In the genomic region with DNA sequence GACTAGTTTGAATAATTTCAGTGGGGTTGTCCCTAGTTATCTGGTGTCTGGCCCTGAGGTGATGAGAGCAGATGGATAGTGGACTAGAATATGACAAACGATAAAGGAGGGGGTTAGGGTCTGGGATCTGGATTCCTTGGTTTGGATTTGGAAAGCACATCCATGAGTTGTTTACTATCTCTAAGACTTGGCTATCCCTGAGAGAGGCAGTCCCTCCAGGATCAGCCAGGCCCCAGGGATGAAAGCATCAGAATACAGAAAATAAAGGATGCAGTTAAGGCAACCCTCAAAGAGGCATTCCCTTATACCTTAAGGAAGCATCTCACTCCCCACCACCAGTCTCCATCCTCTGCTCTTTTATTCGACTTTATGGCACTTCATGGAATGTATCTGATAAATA, we compare ENCODE assay signal across 23 cellular contexts.
DNase-seq lines count a peak whose midpoint lies in the region; ATAC-seq and TF ChIP-seq lines count a peak whose summit lies in the region.
"Had no signal": no experiment of that assay in that cellular context is flagged by ENCODE, and none has a peak within 500 bp of the region (broad histone marks: within the 10 kb centered on the region; RNA-seq: fewer than 3 reads in every experiment).

No MANE protein-coding gene starts in this region.

- H3K36me3 ChIP-seq in heart left ventricle (no peaks in the 10 kb centered on the region), right atrium auricular region (no peaks in the 10 kb centered on the region), KMS-11 (ENCODE audit: insufficient read depth) (no peaks in the 10 kb centered on the region)
- H3K36me3 ChIP-seq: BE2C; BLaER1 treated with 17β-estradiol and CSF1 and Interleukin-3, amounts not matched to agents 10 nM and 100 nM had no signal

- H3K9me3 Mint-ChIP-seq in chondrocyte (ENCODE audit: low read depth) (peaks cover 14% of the 10 kb centered on the region), osteocyte (ENCODE audit: unreplicated experiment) (peaks cover 14% of the 10 kb centered on the region)

- H3K27ac Mint-ChIP-seq in chondrocyte (ENCODE audit: unreplicated experiment): peak overlapping the region; percentile 53
- peak overlapping the region; percentile 54 for H3K27ac Mint-ChIP-seq in osteocyte (ENCODE audit: unreplicated experiment)
- H3K27ac Mint-ChIP-seq: CD4-positive, alpha-beta T cell; CD8-positive, alpha-beta memory T cell had no signal

- H3K4me3 Mint-ChIP-seq in chondrocyte (ENCODE audit: unreplicated experiment) (no peak overlapping the region), osteocyte (ENCODE audit: unreplicated experiment) (no peak overlapping the region)
- H3K4me3 Mint-ChIP-seq: CD14-positive monocyte; CD4-positive, alpha-beta T cell; CD8-positive, alpha-beta memory T cell had no signal

- TF ChIP-seq CTCF in heart left ventricle (IDR thresholded peaks at IDR 0.05): no peak
- no peak for TF ChIP-seq CTCF in right atrium auricular region (IDR thresholded peaks at IDR 0.05)
- TF ChIP-seq CTCF in KMS-11 (conservative IDR thresholded peaks at IDR 0.05; ENCODE audit: low read depth, low read length): no peak
- TF ChIP-seq CTCF in chondrocyte (IDR thresholded peaks at IDR 0.05): no peak
- no peak for TF ChIP-seq CTCF in osteocyte (IDR thresholded peaks at IDR 0.05)

- H3K9ac ChIP-seq in KMS-11: no peak overlapping the region
- H3K9ac ChIP-seq: BLaER1 treated with 17β-estradiol and CSF1 and Interleukin-3, amounts not matched to agents 10 nM and 100 nM; GM23248 had no signal

- H3K27ac ChIP-seq in heart left ventricle (peak overlapping the region in 9 of 12 donors; percentile 4 to 63 (median 31)), right atrium auricular region (no peak overlapping the region), KMS-11 (no peak overlapping the region; the same call in 1 of the 2 replicates)
- H3K27ac ChIP-seq: A549; BLaER1 treated with 17β-estradiol and CSF1 and Interleukin-3, amounts not matched to agents 10 nM and 100 nM; GM23248 had no signal

- H3K4me1 Mint-ChIP-seq in chondrocyte (ENCODE audit: low read depth) (peaks cover 15% of the 10 kb centered on the region), osteocyte (ENCODE audit: unreplicated experiment) (peaks cover 14% of the 10 kb centered on the region)
- H3K4me1 Mint-ChIP-seq: CD8-positive, alpha-beta memory T cell had no signal

- H3K4me3 ChIP-seq in heart left ventricle: no peak overlapping the region
- no peak overlapping the region for H3K4me3 ChIP-seq in right atrium auricular region
- H3K4me3 ChIP-seq in KMS-11 (IDR thresholded peaks at IDR 0.05; ENCODE audit: insufficient read depth, low read depth, low read length): no peak overlapping the region
- H3K4me3 ChIP-seq: A549; BLaER1 treated with 17β-estradiol and CSF1 and Interleukin-3, amounts not matched to agents 10 nM and 100 nM; GM23248 had no signal

- peaks cover 0 to 6% (median under 1%) of the 10 kb centered on the region in 12 donors for H3K4me1 ChIP-seq in heart left ventricle
- peaks cover 0 to under 1% of the 10 kb centered on the region in 2 donors for H3K4me1 ChIP-seq in right atrium auricular region
- H3K4me1 ChIP-seq in KMS-11 (ENCODE audit: low read depth, poor library complexity, severe bottlenecking): peaks cover 23% of the 10 kb centered on the region
- H3K4me1 ChIP-seq: A549; BE2C; BLaER1 treated with 17β-estradiol and CSF1 and Interleukin-3, amounts not matched to agents 10 nM and 100 nM had no signal

- H3K79me2 ChIP-seq in KMS-11 (ENCODE audit: insufficient read depth, low read depth): no peaks in the 10 kb centered on the region

- H2AFZ ChIP-seq in KMS-11 (ENCODE audit: low read depth): no peak overlapping the region; the same call in 1 of the 2 replicates
- H2AFZ ChIP-seq: GM23248 had no signal

- DNase-seq in heart left ventricle: no peak
- no peak for DNase-seq in right atrium auricular region (ENCODE audit: low spot score)
- DNase-seq in chondrocyte (ENCODE audit: low spot score): no peak
- DNase-seq in osteocyte (ENCODE audit: extremely low spot score, unreplicated experiment): no peak
- DNase-seq: 8988T; ACHN; AML-193; BE2C; CD4-positive, alpha-beta T cell; CD8-positive, alpha-beta memory T cell; DMS 273 treated with DMSO at 0.1 percent for 48 hours; DMS53; DMS79 treated with DMSO at 0.1 percent for 48 hours; GF-D8; GM23248; H7; HCEC 1CT had no signal

- no peaks in the 10 kb centered on the region for H3K36me3 Mint-ChIP-seq in chondrocyte (ENCODE audit: low read depth)
- H3K36me3 Mint-ChIP-seq in osteocyte (ENCODE audit: unreplicated experiment): peaks cover 6% of the 10 kb centered on the region
- H3K36me3 Mint-ChIP-seq: CD14-positive monocyte; CD8-positive, alpha-beta memory T cell had no signal

- H3K27me3 ChIP-seq in heart left ventricle (no peaks in the 10 kb centered on the region), right atrium auricular region (no peaks in the 10 kb centered on the region), KMS-11 (ENCODE audit: insufficient read depth, low read depth) (no peaks in the 10 kb centered on the region)
- H3K27me3 ChIP-seq: BLaER1 treated with 17β-estradiol and CSF1 and Interleukin-3, amounts not matched to agents 10 nM and 100 nM had no signal

- no peak for TF ChIP-seq POLR2A in heart left ventricle (IDR thresholded peaks at IDR 0.05)

- ATAC-seq in heart left ventricle (peak in 2 of 4 donors; percentile 34 to 51), GM18517 (IDR thresholded peaks at IDR 0.05; ENCODE audit: unreplicated experiment) (no peak), HG03280 (IDR thresholded peaks at IDR 0.05; ENCODE audit: unreplicated experiment) (no peak)
- ATAC-seq: A549 had no signal

- no peaks in the 10 kb centered on the region for H4K20me1 ChIP-seq in KMS-11 (ENCODE audit: insufficient read depth)
- H4K20me1 ChIP-seq: BLaER1 treated with 17β-estradiol and CSF1 and Interleukin-3, amounts not matched to agents 10 nM and 100 nM had no signal

- peaks cover 0 to 4% (median 0%) of the 10 kb centered on the region in 12 donors for H3K9me3 ChIP-seq in heart left ventricle
- H3K9me3 ChIP-seq in right atrium auricular region: no peaks in the 10 kb centered on the region
- H3K9me3 ChIP-seq: A549; BE2C; BLaER1 treated with 17β-estradiol and CSF1 and Interleukin-3, amounts not matched to agents 10 nM and 100 nM had no signal

- intact Hi-C loops in heart left ventricle (cut with DNase I): loop anchor here in 5 of 10 donors (5.0 to 10.0 kb wide), 4 partner anchors 143 to 348 kb away; no protein-coding TSS in a partner anchor

- 44 to 84% (median 73%) methylated on average over 2 of the region's 2 CpGs for WGBS in heart left ventricle, 4 donors

- no peaks in the 10 kb centered on the region for H3K27me3 Mint-ChIP-seq in chondrocyte (ENCODE audit: low read depth)
- H3K27me3 Mint-ChIP-seq in osteocyte (ENCODE audit: unreplicated experiment): no peaks in the 10 kb centered on the region

- peak overlapping the region; percentile 34; the same call in 1 of the 2 replicates for H3K4me2 ChIP-seq in KMS-11
- H3K4me2 ChIP-seq: A549; BLaER1 treated with 17β-estradiol and CSF1 and Interleukin-3, amounts not matched to agents 10 nM and 100 nM had no signal

Comparison
In these comparisons a context has a peak if more than half of its experiments do, and no peak if none do; other contexts are left out.
1. H3K27ac ChIP-seq: peak in heart left ventricle (9 of 12); none in right atrium auricular region (0 of 2) and KMS-11 (single experiment).